In genomic region chr3:68858549-68858948, GRCh38 we compare ENCODE assay signal across 32 cellular contexts.
"Had no signal": no experiment of that assay in that cellular context is flagged by ENCODE, and none has a peak within 500 bp of the region (broad histone marks: within the 10 kb centered on the region; RNA-seq: fewer than 3 reads in every experiment).

No MANE protein-coding gene starts in this region.

- DNase-seq: activated effector memory CD4-positive, alpha-beta T cell treated with anti-CD3 and anti-CD28 coated beads, Interleukin-2, amount 50 U/mL, for 16 hours; activated effector memory CD4-positive, alpha-beta T cell treated with Interleukin-2 at 50 U/mL for 16 hours; activated gamma-delta T cell; activated gamma-delta T cell treated with Interleukin-2 at 50 U/mL for 16 hours; activated naive CD4-positive, alpha-beta T cell; activated naive CD4-positive, alpha-beta T cell treated with anti-CD3 and anti-CD28 coated beads for 36 hours; activated naive CD4-positive, alpha-beta T cell treated with anti-CD3 and anti-CD28 coated beads, Interleukin-2, amount 10 ng/mL, durations not matched to agents 7 days and 5 days; activated naive CD4-positive, alpha-beta T cell treated with anti-CD3 and anti-CD28 coated beads, Interleukin-2, amount 50 U/mL, for 16 hours; activated naive CD4-positive, alpha-beta T cell treated with Interleukin-2 at 50 U/mL for 16 hours; activated naive CD8-positive, alpha-beta T cell treated with anti-CD3 and anti-CD28 coated beads for 36 hours; activated naive CD8-positive, alpha-beta T cell treated with anti-CD3 and anti-CD28 coated beads, Interleukin-2, amount 10 ng/mL, durations not matched to agents 7 days and 5 days; activated naive CD8-positive, alpha-beta T cell treated with anti-CD3 and anti-CD28 coated beads, Interleukin-2, amount 50 U/mL, for 24 hours; activated T-cell treated with anti-CD3 and anti-CD28 coated beads, Interleukin-2, amount 50 U/mL, for 4 hours; activated T-cell treated with anti-CD3 and anti-CD28 coated beads, Interleukin-2, amount 50 U/mL, for 48 hours; activated T-cell treated with anti-CD3 and anti-CD28 coated beads, Interleukin-2, amount 50 U/mL, for 72 hours; adrenal gland; amniotic stem cell; amygdala; anterior cingulate cortex; aorta; body of pancreas; brain microvascular endothelial cell; caudate nucleus; central memory CD4-positive, alpha-beta T cell; cerebellar nuclear complex had no signal

- ATAC-seq: activated naive CD4-positive, alpha-beta T cell treated with anti-CD3 and anti-CD28 coated beads, Interleukin-2, amount 50 U/mL, for 72 hours; activated naive CD8-positive, alpha-beta T cell treated with anti-CD3 and anti-CD28 coated beads, Interleukin-2, amount 50 U/mL, for 24 hours; activated T-cell treated with anti-CD3 and anti-CD28 coated beads, Interleukin-2, amount 50 U/mL, for 4 hours; activated T-cell treated with anti-CD3 and anti-CD28 coated beads, Interleukin-2, amount 50 U/mL, for 72 hours; activated T-helper 17 cell treated with anti-CD3 and anti-CD28 coated beads, Interleukin-2, amount 50 U/mL, for 72 hours; body of pancreas had no signal

- H3K4me3 ChIP-seq: adrenal gland, ascending aorta, body of pancreas, breast epithelium, cardiac muscle cell had no signal

- H3K27ac ChIP-seq: adrenal gland, ascending aorta, body of pancreas, brain microvascular endothelial cell, breast epithelium had no signal

- FAIRE-seq: astrocyte, bronchial epithelial cell had no signal

- H3K9me3 ChIP-seq: ascending aorta, body of pancreas, breast epithelium had no signal

- H3K4me1 ChIP-seq: ascending aorta, body of pancreas, breast epithelium had no signal

- H3K36me3 ChIP-seq: adrenal gland, ascending aorta, brain microvascular endothelial cell, breast epithelium had no signal

- H3K27me3 ChIP-seq: adrenal gland, ascending aorta, body of pancreas, brain microvascular endothelial cell, breast epithelium, cardiac muscle cell had no signal
